ENCODE assay signal across 13 cellular contexts in genomic region chr2:75065402-75066008, GRCh38.
DNase-seq lines count a peak whose midpoint lies in the region; ATAC-seq and TF ChIP-seq lines count a peak whose summit lies in the region.
"Had no signal": no experiment of that assay in that cellular context is flagged by ENCODE, and none has a peak within 500 bp of the region (broad histone marks: within the 10 kb centered on the region; RNA-seq: fewer than 3 reads in every experiment).

No MANE protein-coding gene starts in this region.

- H3K27ac Mint-ChIP-seq in MCF 10A (ENCODE audit: low read depth, unreplicated experiment) = no peak overlapping the region
- H3K27ac Mint-ChIP-seq: activated naive CD8-positive, alpha-beta T cell treated with anti-CD3 and anti-CD28 coated beads, Interleukin-2, amount 50 U/mL, for 24 hours; stimulated activated memory B cell treated with anti-CD40 and anti-IgM and Interleukin-4, amounts not matched to agents 10 μg/mL and 1 μg/mL and 100 μg/mL, for 72 hours; T-helper 17 cell; WTC11 had no signal

- DNase-seq in MCF 10A (ENCODE audit: unreplicated experiment) = peak; percentile 50
- no peak for DNase-seq in breast epithelium (ENCODE audit: low spot score in 2 of 2)
- DNase-seq in RPMI7951 (ENCODE audit: low read depth) = peak; percentile 11
- peak; percentile 26 for DNase-seq in fibroblast of peridontal ligament (ENCODE audit: extremely low read depth)
- DNase-seq in Right ventricle myocardium superior = no peak
- DNase-seq in superior temporal gyrus (ENCODE audit: extremely low spot score) = no peak
- no peak for DNase-seq in vagina (ENCODE audit: extremely low spot score in 2 of 2)

- POLR2A ChIA-PET in MCF 10A (lab: Yijun Ruan, JAX) = interaction anchor here (1.0 kb wide), 1 partner anchor 177 kb away, joined by 3 read pairs; no protein-coding TSS in a partner anchor

- no peaks in the 10 kb centered on the region for H3K36me3 Mint-ChIP-seq in MCF 10A (ENCODE audit: insufficient read depth, unreplicated experiment)
- H3K36me3 Mint-ChIP-seq: stimulated activated memory B cell treated with anti-CD40 and anti-IgM and Interleukin-4, amounts not matched to agents 10 μg/mL and 1 μg/mL and 100 μg/mL, for 72 hours; WTC11 had no signal

- H3K27me3 ChIP-seq in breast epithelium (no peaks in the 10 kb centered on the region), vagina (no peaks in the 10 kb centered on the region)
- H3K27me3 ChIP-seq: tibial artery had no signal

- intact Hi-C loops in MCF 10A (cut with micrococcal nuclease) = loop anchor here (1.0 to 5.0 kb wide), 3 partner anchors 176 to 562 kb away; no protein-coding TSS in a partner anchor
- intact Hi-C loops in breast epithelium (cut with DNase I; ENCODE audit: low total_unique reads) = no loop called here
- intact Hi-C loops in Right ventricle myocardium superior (cut with DNase I) = loop anchor here (10.0 kb wide), 1 partner anchor 339 kb away; no protein-coding TSS in a partner anchor
- intact Hi-C loops in vagina (cut with DNase I) = no loop called here

- no peaks in the 10 kb centered on the region for H3K9me3 ChIP-seq in breast epithelium
- H3K9me3 ChIP-seq in vagina = no peaks in the 10 kb centered on the region
- H3K9me3 ChIP-seq: tibial artery had no signal

- ATAC-seq in Right ventricle myocardium superior (ENCODE audit: poor library complexity) = no peak
- no peak for ATAC-seq in HG02623 (IDR thresholded peaks at IDR 0.05; ENCODE audit: unreplicated experiment)
- ATAC-seq: activated naive CD8-positive, alpha-beta T cell treated with anti-CD3 and anti-CD28 coated beads, Interleukin-2, amount 50 U/mL, for 24 hours had no signal

- no peak overlapping the region for H3K27ac ChIP-seq in breast epithelium
- H3K27ac ChIP-seq in vagina = no peak overlapping the region
- H3K27ac ChIP-seq: tibial artery had no signal

- H3K4me1 Mint-ChIP-seq in MCF 10A (ENCODE audit: insufficient read depth, unreplicated experiment) = no peaks in the 10 kb centered on the region
- H3K4me1 Mint-ChIP-seq: activated naive CD8-positive, alpha-beta T cell treated with anti-CD3 and anti-CD28 coated beads, Interleukin-2, amount 50 U/mL, for 24 hours; stimulated activated memory B cell treated with anti-CD40 and anti-IgM and Interleukin-4, amounts not matched to agents 10 μg/mL and 1 μg/mL and 100 μg/mL, for 72 hours had no signal

- no TSS peak for BruUV-seq in MCF 10A (replicated peaks; lab: Mats Ljungman, UMichigan)

- TF ChIP-seq CTCF in MCF 10A (IDR thresholded peaks at IDR 0.05; ENCODE audit: unreplicated experiment) (no peak), breast epithelium (IDR thresholded peaks at IDR 0.05) (no peak), vagina (IDR thresholded peaks at IDR 0.05) (no peak)

- H3K36me3 ChIP-seq in breast epithelium (no peaks in the 10 kb centered on the region), vagina (no peaks in the 10 kb centered on the region)
- H3K36me3 ChIP-seq: tibial artery had no signal

- H3K4me3 ChIP-seq in breast epithelium = no peak overlapping the region
- H3K4me3 ChIP-seq in vagina = no peak overlapping the region
- H3K4me3 ChIP-seq: tibial artery had no signal

- H3K4me3 Mint-ChIP-seq in MCF 10A (ENCODE audit: unreplicated experiment) = no peak overlapping the region
- H3K4me3 Mint-ChIP-seq: activated naive CD8-positive, alpha-beta T cell treated with anti-CD3 and anti-CD28 coated beads, Interleukin-2, amount 50 U/mL, for 24 hours; stimulated activated memory B cell treated with anti-CD40 and anti-IgM and Interleukin-4, amounts not matched to agents 10 μg/mL and 1 μg/mL and 100 μg/mL, for 72 hours; T-helper 17 cell; WTC11 had no signal

- no peak for TF ChIP-seq POLR2A in breast epithelium (IDR thresholded peaks at IDR 0.05)
- TF ChIP-seq POLR2A in vagina (IDR thresholded peaks at IDR 0.05) = no peak

- H3K4me1 ChIP-seq in breast epithelium = no peaks in the 10 kb centered on the region
- no peaks in the 10 kb centered on the region for H3K4me1 ChIP-seq in vagina
- H3K4me1 ChIP-seq: tibial artery had no signal

- H3K27me3 Mint-ChIP-seq in MCF 10A (ENCODE audit: insufficient read depth, unreplicated experiment) = no peaks in the 10 kb centered on the region
- H3K27me3 Mint-ChIP-seq: activated naive CD8-positive, alpha-beta T cell treated with anti-CD3 and anti-CD28 coated beads, Interleukin-2, amount 50 U/mL, for 24 hours; stimulated activated memory B cell treated with anti-CD40 and anti-IgM and Interleukin-4, amounts not matched to agents 10 μg/mL and 1 μg/mL and 100 μg/mL, for 72 hours had no signal

- H3K9me3 Mint-ChIP-seq in MCF 10A (ENCODE audit: unreplicated experiment) = no peaks in the 10 kb centered on the region
- H3K9me3 Mint-ChIP-seq: activated naive CD8-positive, alpha-beta T cell treated with anti-CD3 and anti-CD28 coated beads, Interleukin-2, amount 50 U/mL, for 24 hours; stimulated activated memory B cell treated with anti-CD40 and anti-IgM and Interleukin-4, amounts not matched to agents 10 μg/mL and 1 μg/mL and 100 μg/mL, for 72 hours; WTC11 had no signal

- CTCF ChIA-PET in MCF 10A (lab: Yijun Ruan, JAX) = interaction anchor here (0.6 to 5.9 kb wide), 24 partner anchors 9 to 1172 kb away, joined by 3 to 66 read pairs (median 4); no protein-coding TSS in a partner anchor

Comparison
In these comparisons a context has a peak if more than half of its experiments do, and no peak if none do; other contexts are left out.
1. DNase-seq: peak in MCF 10A (single experiment), RPMI7951 (single experiment) and fibroblast of peridontal ligament (single experiment); none in breast epithelium (0 of 2), Right ventricle myocardium superior (single experiment), superior temporal gyrus (single experiment) and vagina (0 of 2).
2. intact Hi-C loops: an anchor here in MCF 10A (1.0 to 5.0 kb wide) and Right ventricle myocardium superior (10.0 kb wide); none called in breast epithelium and vagina.